In the genomic region with DNA sequence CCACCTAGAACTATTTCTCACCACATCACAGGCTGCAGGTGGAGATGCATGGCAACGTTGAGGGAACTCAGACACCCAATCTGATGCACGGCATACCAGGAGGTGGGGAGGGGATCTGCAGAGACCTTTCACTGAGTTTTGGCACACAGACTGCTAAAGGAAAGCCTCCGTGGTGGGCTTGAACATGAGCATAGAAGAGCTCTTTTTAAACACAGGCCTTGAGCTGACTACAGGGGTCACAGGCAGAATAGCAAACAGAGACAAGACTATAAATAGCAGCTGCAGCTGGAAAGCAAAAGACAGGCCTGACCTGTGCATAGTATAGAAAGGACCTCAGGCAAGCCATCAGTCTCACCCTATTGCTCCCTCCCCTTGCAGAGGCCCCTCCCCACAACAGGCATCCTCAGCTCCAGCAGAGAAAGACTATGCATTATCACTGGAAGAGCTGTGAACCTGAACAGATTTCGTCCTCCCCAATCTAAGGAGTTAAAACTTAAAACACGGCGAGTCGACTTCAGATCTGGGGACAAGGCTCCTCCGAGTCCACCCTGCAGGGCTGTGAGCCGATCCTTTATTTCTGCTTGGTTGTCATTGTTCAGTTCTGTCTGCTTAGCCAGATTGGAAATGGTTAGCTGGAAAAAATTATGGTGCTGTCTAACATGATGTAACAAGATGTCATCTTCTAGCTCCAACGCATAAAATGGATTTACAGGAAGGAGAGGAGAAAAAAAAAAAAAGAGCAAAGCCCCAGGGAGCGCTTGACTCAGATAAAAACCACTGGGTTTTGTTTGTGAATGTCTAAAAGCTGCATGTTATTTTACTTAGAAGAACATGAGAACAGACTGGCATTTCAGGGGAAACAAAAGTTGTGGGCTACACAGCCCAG, we compare ENCODE assay signal across 8 cellular contexts. TPM values are rescaled to one million over a fixed set of nuclear protein-coding genes. Genes with fewer than 3 reads are reported as not detected.
DNase-seq lines count a peak whose midpoint lies in the region; ATAC-seq, FAIRE-seq and TF ChIP-seq lines count a peak whose summit lies in the region.

No MANE protein-coding gene starts in this region.

- peaks cover 5% of the 10 kb centered on the region for H3K4me1 ChIP-seq in Caco-2
- H3K4me1 ChIP-seq in mucosa of rectum (ENCODE audit: control insufficient read depth in 2 of 2, insufficient read depth in 2 of 2, low read length in 2 of 2) = peaks cover 2 to 9% of the 10 kb centered on the region in 2 donors
- peaks cover 0 to 2% of the 10 kb centered on the region in 2 donors for H3K4me1 ChIP-seq in aorta (ENCODE audit: control insufficient read depth in 1 of 2, insufficient read depth in 2 of 2, low read length in 2 of 2)

- DNase-seq in Caco-2 = peak; percentile 46 to 52
- no peak for DNase-seq in HEK293T (ENCODE audit: extremely low spot score)
- DNase-seq in SK-N-DZ (ENCODE audit: low spot score) = peak; percentile 67
- DNase-seq in bronchial epithelial cell (ENCODE audit: low read depth) = peak; percentile 46
- no peak for DNase-seq in aorta
- DNase-seq in NCI-H524 (lab: John Stamatoyannopoulos, UW) = no peak
- DNase-seq in GDM1 (lab: John Stamatoyannopoulos, UW) = no peak

- H3K36me3 ChIP-seq in Caco-2 (ENCODE audit: control insufficient read depth, insufficient read depth, low read length) (no peaks in the 10 kb centered on the region), bronchial epithelial cell (ENCODE audit: control insufficient read depth, insufficient read depth, low read length) (no peaks in the 10 kb centered on the region), mucosa of rectum (ENCODE audit: control insufficient read depth in 2 of 2, insufficient read depth in 2 of 2, low read length in 2 of 2) (no peaks in the 10 kb centered on the region), aorta (ENCODE audit: control insufficient read depth in 1 of 2, insufficient read depth in 2 of 2, low read length in 1 of 2) (no peaks in the 10 kb centered on the region)

- H3K27me3 Mint-ChIP-seq in Caco-2 (ENCODE audit: insufficient read depth, unreplicated experiment) = no peaks in the 10 kb centered on the region

- H3K27ac ChIP-seq in mucosa of rectum (ENCODE audit: low read depth in 2 of 2, low read length in 2 of 2) (peak overlapping the region; percentile 13 to 27), aorta (ENCODE audit: low read depth in 1 of 2, low read length in 2 of 2) (peak overlapping the region; percentile 68)

- peak; percentile 64 for ATAC-seq in aorta (ENCODE audit: low FRiP score)

- peaks cover 29% of the 10 kb centered on the region for H3K4me1 Mint-ChIP-seq in Caco-2 (ENCODE audit: low read depth, unreplicated experiment)

- H3K27me3 ChIP-seq in Caco-2 (replicated peaks; ENCODE audit: control insufficient read depth, insufficient read depth, low read length) (no peaks in the 10 kb centered on the region), bronchial epithelial cell (ENCODE audit: control insufficient read depth, insufficient read depth, low read length) (no peaks in the 10 kb centered on the region), mucosa of rectum (ENCODE audit: control insufficient read depth in 2 of 2, insufficient read depth in 2 of 2, low read length in 2 of 2) (no peaks in the 10 kb centered on the region), aorta (ENCODE audit: control insufficient read depth in 1 of 2, insufficient read depth in 2 of 2, low read length in 1 of 2) (no peaks in the 10 kb centered on the region)

- no peaks in the 10 kb centered on the region for H3K9me3 ChIP-seq in Caco-2
- no peaks in the 10 kb centered on the region for H3K9me3 ChIP-seq in mucosa of rectum (ENCODE audit: control insufficient read depth in 2 of 2, low read length in 2 of 2)
- no peaks in the 10 kb centered on the region for H3K9me3 ChIP-seq in aorta (ENCODE audit: control insufficient read depth, low read length)

- H3K9ac ChIP-seq in mucosa of rectum (ENCODE audit: low read depth in 1 of 2, low read length in 2 of 2) = peak overlapping the region in 1 of 2 donors; percentile 13

- POLR2A ChIA-PET in Caco-2 (lab: Charles Lee) = interaction anchor here (0.6 to 0.8 kb wide), 3 partner anchors 19 to 149 kb away, joined by 3 to 7 read pairs (median 3); no protein-coding TSS in a partner anchor
- POLR2A ChIA-PET in HEK293T (lab: Yijun Ruan, JAX) = interaction anchor here (0.9 to 2.1 kb wide), 3 partner anchors 16 to 28 kb away, joined by 3 to 12 read pairs (median 4); a partner anchor contains a TSS

- no peak overlapping the region for H3K4me3 Mint-ChIP-seq in Caco-2 (ENCODE audit: unreplicated experiment)

- H3K27ac Mint-ChIP-seq in Caco-2 (ENCODE audit: unreplicated experiment) = peak overlapping the region; percentile 27

- TF ChIP-seq CTCF in Caco-2 (IDR thresholded peaks at IDR 0.05; ENCODE audit: insufficient read depth in 1 of 2, low read depth in 1 of 2, low read length in 1 of 2, severe bottlenecking in 1 of 2, unreplicated experiment in 1 of 2) = no peak
- TF ChIP-seq CTCF in bronchial epithelial cell (IDR thresholded peaks at IDR 0.05; ENCODE audit: insufficient read depth, low read length, severe bottlenecking) = no peak

- FAIRE-seq in bronchial epithelial cell (lab: Jason Lieb, UNC) = no peak

- no peak overlapping the region for H3K4me3 ChIP-seq in Caco-2 (ENCODE audit: low read depth, low read length)
- no peak overlapping the region for H3K4me3 ChIP-seq in bronchial epithelial cell (ENCODE audit: low read depth, low read length)
- no peak overlapping the region for H3K4me3 ChIP-seq in mucosa of rectum (ENCODE audit: low read length in 2 of 2)
- H3K4me3 ChIP-seq in aorta (ENCODE audit: low read length in 2 of 2) = no peak overlapping the region

- 3 to 7% methylated on average over 11 of the region's 11 CpGs for WGBS in aorta, 2 donors

- intact Hi-C loops in Caco-2 (cut with micrococcal nuclease; ENCODE audit: unreplicated experiment) (no loop called here), aorta (cut with DNase I) (loop anchor here (5.0 to 10.0 kb wide), 3 partner anchors 59 to 189 kb away; a partner anchor contains a TSS)

- CTCF ChIA-PET in Caco-2 (lab: Charles Lee) (interaction anchor here (1.0 to 1.6 kb wide), 3 partner anchors 257 to 290 kb away, joined by 5 to 9 read pairs (median 8); no protein-coding TSS in a partner anchor), HEK293T (lab: Yijun Ruan, JAX) (interaction anchor here (1.2 to 1.3 kb wide), 2 partner anchors 10 to 291 kb away, joined by 3 read pairs; no protein-coding TSS in a partner anchor)

- H3K9me3 Mint-ChIP-seq in Caco-2 (ENCODE audit: unreplicated experiment) = no peaks in the 10 kb centered on the region

- BruUV-seq in Caco-2 (replicated peaks; lab: Mats Ljungman, UMichigan) = no TSS peak

- H3K36me3 Mint-ChIP-seq in Caco-2 (ENCODE audit: insufficient read depth, unreplicated experiment) = no peaks in the 10 kb centered on the region

TF ChIP-seq in HEK293T, 16 proteins besides CTCF, POLR2A, EP300 and RAD21:
- no peak for TF ChIP-seq BHLHE40 (IDR thresholded peaks at IDR 0.05; ENCODE audit: borderline replicate concordance)
- TF ChIP-seq ZNF384 (IDR thresholded peaks at IDR 0.05) = peak; percentile 71
- TF ChIP-seq ARNT (IDR thresholded peaks at IDR 0.05) = no peak
- TF ChIP-seq CTBP1 (IDR thresholded peaks at IDR 0.05; ENCODE audit: borderline replicate concordance) = no peak

RNA-seq across cellular contexts. Expression of a gene that starts 25.3 kb away (rescaled TPM):
- total RNA-seq in Caco-2 (2022) = 52.2 and 55.8 TPM in 2 replicates
- polyA plus RNA-seq in SK-N-DZ (2014; cell fraction: cytosol; rRNA removed) = 9.9 and 19.7 TPM in 2 replicates
- polyA plus RNA-seq in SK-N-DZ (2014; cell fraction: nucleus; rRNA removed) = 5.4 and 8.2 TPM in 2 replicates
- total RNA-seq in bronchial epithelial cell = 8.7 and 11.5 TPM in 2 replicates
- total RNA-seq in aorta = 10 to 100 TPM; 16.4 to 22.3 TPM
- 1 to 10 TPM; 2.3 to 2.5 TPM for polyA plus RNA-seq in aorta

Comparison
In these comparisons a context has a peak if more than half of its experiments do, and no peak if none do; other contexts are left out.
1. DNase-seq: peak in Caco-2 (2 of 2), SK-N-DZ (single experiment) and bronchial epithelial cell (single experiment); none in HEK293T (single experiment), aorta (0 of 2), NCI-H524 (0 of 2) and GDM1 (single experiment).